In the genomic region with DNA sequence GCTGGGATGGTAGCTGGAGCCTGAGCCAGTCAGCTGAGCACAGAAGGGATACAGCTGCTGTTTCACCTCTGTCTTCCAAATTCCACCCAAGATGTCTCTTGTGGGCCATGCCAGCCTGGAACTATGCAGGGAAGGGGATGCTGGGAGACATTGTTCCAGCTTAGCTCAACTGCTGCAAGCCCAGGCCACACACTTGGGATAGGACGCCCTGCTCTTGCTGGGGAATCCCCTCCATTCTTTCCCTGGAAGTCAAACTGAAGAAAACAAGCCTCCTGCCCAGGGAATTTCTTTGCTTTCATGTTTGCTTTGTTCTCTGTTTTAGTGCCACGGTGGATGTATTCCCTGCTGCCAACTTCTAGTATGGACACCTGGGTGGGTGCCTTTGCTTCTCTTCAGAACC, we compare ENCODE assay signal across 18 cellular contexts.
"Had no signal": no experiment of that assay in that cellular context is flagged by ENCODE, and none has a peak within 500 bp of the region (broad histone marks: within the 10 kb centered on the region; RNA-seq: fewer than 3 reads in every experiment).

No MANE protein-coding gene starts in this region.

- ATAC-seq: activated CD8-positive, alpha-beta T cell treated with anti-CD3 and anti-CD28 coated beads for 36 hours; activated T-cell treated with anti-CD3 and anti-CD28 coated beads, Interleukin-2, amount 50 U/mL, for 4 hours; gastroesophageal sphincter; left lobe of liver; naive thymus-derived CD8-positive, alpha-beta T cell; stimulated activated memory B cell treated with anti-CD40 and anti-IgM and Interleukin-4, amounts not matched to agents 10 μg/mL and 1 μg/mL and 100 μg/mL, for 72 hours; WTC11 had no signal

- FAIRE-seq: islet of Langerhans, TTC549 had no signal

- H3K4me3 ChIP-seq: colonic mucosa, esophagus squamous epithelium, gastroesophageal sphincter, thyroid gland had no signal

- H3K9me3 ChIP-seq: colonic mucosa, esophagus squamous epithelium, gastroesophageal sphincter, thyroid gland had no signal

- H3K4me1 ChIP-seq: colonic mucosa, thyroid gland had no signal

- H3K27ac ChIP-seq: colonic mucosa, esophagus squamous epithelium, gastroesophageal sphincter, thyroid gland had no signal

- DNase-seq: activated CD4-positive, alpha-beta T cell treated with anti-CD3 and anti-CD28 coated beads for 48 hours; activated CD8-positive, alpha-beta T cell treated with anti-CD3 and anti-CD28 coated beads for 36 hours; activated effector memory CD4-positive, alpha-beta T cell treated with Interleukin-2 at 50 U/mL for 16 hours; activated naive CD4-positive, alpha-beta T cell treated with anti-CD3 and anti-CD28 coated beads, Interleukin-2, amount 50 U/mL, for 16 hours; activated T-cell treated with anti-CD3 and anti-CD28 coated beads, Interleukin-2, amount 50 U/mL, for 4 hours; caudate nucleus; colonic mucosa; esophagus squamous epithelium; naive thymus-derived CD8-positive, alpha-beta T cell; stimulated activated CD4-positive, alpha-beta T cell treated with anti-CD3 and anti-CD28 coated beads, Interleukin-2, amount 100 ng/mL, for 48 hours; T-helper 2 cell; thyroid gland had no signal

- H3K27me3 ChIP-seq: colonic mucosa, esophagus squamous epithelium, thyroid gland had no signal

- H3K36me3 ChIP-seq: colonic mucosa, esophagus squamous epithelium, gastroesophageal sphincter, thyroid gland had no signal
